ENCODE assay signal across 27 cellular contexts in the genomic region with DNA sequence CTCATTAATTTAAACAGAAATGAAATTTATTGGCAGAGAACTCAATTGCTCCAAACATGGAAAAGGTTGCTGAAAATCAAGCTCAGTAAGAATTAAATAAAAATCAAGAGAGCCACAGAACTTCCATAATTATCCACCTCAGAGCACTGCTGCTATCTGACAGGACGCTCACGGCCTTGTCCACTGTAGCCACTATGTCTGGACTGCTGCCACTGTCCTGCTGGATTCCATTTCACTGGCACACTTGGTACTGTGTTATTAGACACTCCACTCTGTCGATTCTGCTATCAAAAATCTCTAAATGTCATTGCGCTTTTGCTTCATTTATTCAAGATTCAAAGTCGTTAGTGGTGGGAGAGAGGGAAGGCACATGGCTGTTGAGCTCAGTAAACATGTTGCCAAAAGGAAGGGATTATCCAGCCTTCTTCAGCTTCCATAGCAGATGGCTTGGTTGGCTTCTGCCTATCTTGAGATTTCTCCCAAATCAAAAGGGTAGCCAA.
"Had no signal": no experiment of that assay in that cellular context is flagged by ENCODE, and none has a peak within 500 bp of the region (broad histone marks: within the 10 kb centered on the region; RNA-seq: fewer than 3 reads in every experiment).

No MANE protein-coding gene starts in this region.

- H3K4me3 Mint-ChIP-seq: activated naive CD8-positive, alpha-beta T cell; dendritic cell treated with granulocyte-macrophage colony-stimulating factor and Interleukin-4, amounts not matched to agents 40 ng/mL and 50 ng/mL, for 4 days; stimulated activated naive B cell treated with anti-CD40 and anti-IgM and Interleukin-4, amounts not matched to agents 10 μg/mL and 1 μg/mL and 100 μg/mL, for 72 hours; T-helper 1 cell treated with Interleukin-12 subunit alpha and Interleukin-12 subunit beta and Interleukin-4 antibody, amounts not matched to agents 30 μg/mL and 1 μg/mL, for 36 hours had no signal

- H3K36me3 ChIP-seq: cardiac muscle cell, esophagus muscularis mucosa, ovary, stomach, tibial artery, upper lobe of right lung had no signal

- H3K27ac Mint-ChIP-seq: activated naive CD8-positive, alpha-beta T cell; dendritic cell treated with granulocyte-macrophage colony-stimulating factor and Interleukin-4, amounts not matched to agents 40 ng/mL and 50 ng/mL, for 4 days; progenitor cell of endocrine pancreas; stimulated activated naive B cell treated with anti-CD40 and anti-IgM and Interleukin-4, amounts not matched to agents 10 μg/mL and 1 μg/mL and 100 μg/mL, for 72 hours; T-helper 1 cell treated with Interleukin-12 subunit alpha and Interleukin-12 subunit beta and Interleukin-4 antibody, amounts not matched to agents 30 μg/mL and 1 μg/mL, for 36 hours had no signal

- H3K27ac ChIP-seq: body of pancreas, cardiac muscle cell, esophagus muscularis mucosa, ovary, stomach, tibial artery, upper lobe of right lung, VCaP had no signal

- ATAC-seq: activated CD4-positive, CD25-positive, alpha-beta regulatory T cell treated with anti-CD3 and anti-CD28 coated beads, Interleukin-2, amount 50 U/mL, for 24 hours; body of pancreas; stimulated activated naive B cell treated with anti-CD40 and anti-IgM and Interleukin-4, amounts not matched to agents 10 μg/mL and 1 μg/mL and 100 μg/mL, for 72 hours; upper lobe of right lung had no signal

- H3K4me3 ChIP-seq: body of pancreas, cardiac muscle cell, esophagus muscularis mucosa, ovary, smooth muscle cell, stomach, tibial artery, upper lobe of right lung had no signal

- H3K9me3 Mint-ChIP-seq: dendritic cell treated with granulocyte-macrophage colony-stimulating factor and Interleukin-4, amounts not matched to agents 40 ng/mL and 50 ng/mL, for 4 days; stimulated activated naive B cell treated with anti-CD40 and anti-IgM and Interleukin-4, amounts not matched to agents 10 μg/mL and 1 μg/mL and 100 μg/mL, for 72 hours had no signal

- H3K36me3 Mint-ChIP-seq: activated naive CD8-positive, alpha-beta T cell; stimulated activated naive B cell treated with anti-CD40 and anti-IgM and Interleukin-4, amounts not matched to agents 10 μg/mL and 1 μg/mL and 100 μg/mL, for 72 hours had no signal

- DNase-seq: activated CD4-positive, alpha-beta T cell treated with anti-CD3 and anti-CD28 coated beads for 48 hours; activated CD4-positive, alpha-beta T cell treated with anti-CD3 and anti-CD28 coated beads, Interleukin-2, amount 50 U/mL, for 48 hours; activated CD8-positive, alpha-beta memory T cell treated with anti-CD3 and anti-CD28 coated beads for 24 hours; activated effector memory CD4-positive, alpha-beta T cell treated with Interleukin-2 at 50 U/mL for 16 hours; activated naive CD4-positive, alpha-beta T cell treated with Interleukin-2 at 50 U/mL for 16 hours; aorta; effector CD4-positive, alpha-beta T cell; foreskin melanocyte; mammary epithelial cell; ovary; stimulated activated CD4-positive, alpha-beta T cell treated with anti-CD3 and anti-CD28 coated beads, Interleukin-1b, Interleukin-23, amount 100 ng/mL, for 48 hours; stimulated activated CD4-positive, alpha-beta T cell treated with anti-CD3 and anti-CD28 coated beads, Interleukin-4, amount 100 ng/mL, for 4 hours; stimulated activated naive B cell treated with anti-CD40 and anti-IgM and Interleukin-4, amounts not matched to agents 10 μg/mL and 1 μg/mL and 100 μg/mL, for 72 hours; stomach; T-helper 9 cell; tibial artery; upper lobe of right lung had no signal

- H3K4me1 ChIP-seq: body of pancreas, esophagus muscularis mucosa, stomach, tibial artery, upper lobe of right lung had no signal

- H3K4me1 Mint-ChIP-seq: stimulated activated naive B cell treated with anti-CD40 and anti-IgM and Interleukin-4, amounts not matched to agents 10 μg/mL and 1 μg/mL and 100 μg/mL, for 72 hours had no signal

- H3K27me3 Mint-ChIP-seq: activated naive CD8-positive, alpha-beta T cell; dendritic cell treated with granulocyte-macrophage colony-stimulating factor and Interleukin-4, amounts not matched to agents 40 ng/mL and 50 ng/mL, for 4 days; progenitor cell of endocrine pancreas; stimulated activated naive B cell treated with anti-CD40 and anti-IgM and Interleukin-4, amounts not matched to agents 10 μg/mL and 1 μg/mL and 100 μg/mL, for 72 hours had no signal

- H3K4me2 ChIP-seq: smooth muscle cell had no signal

- H3K27me3 ChIP-seq: body of pancreas, cardiac muscle cell, esophagus muscularis mucosa, ovary, stomach, tibial artery, upper lobe of right lung had no signal
